ENCODE assay signal across 1 cellular context in genomic region chr6:136782021-136782770, GRCh38.
A peak's percentile ranks its signal among the peaks of the same experiment; 100 is the strongest.
TF ChIP-seq lines count a peak whose summit lies in the region.

No MANE protein-coding gene starts in this region.

TF ChIP-seq in K562, 482 proteins besides CTCF, POLR2A, EP300 and RAD21:
- TF ChIP-seq ZNF75A (CRISPR knock-in tag; IDR thresholded peaks at IDR 0.05) (0 out of 2 replicates have a peak, but pooled peaks have one; percentile 21), OTX1 (CRISPR knock-in tag; IDR thresholded peaks at IDR 0.05) (no peak), FOSL1 (tag; conservative IDR thresholded peaks at IDR 0.05) (peak; percentile 54)
